In the genomic region with DNA sequence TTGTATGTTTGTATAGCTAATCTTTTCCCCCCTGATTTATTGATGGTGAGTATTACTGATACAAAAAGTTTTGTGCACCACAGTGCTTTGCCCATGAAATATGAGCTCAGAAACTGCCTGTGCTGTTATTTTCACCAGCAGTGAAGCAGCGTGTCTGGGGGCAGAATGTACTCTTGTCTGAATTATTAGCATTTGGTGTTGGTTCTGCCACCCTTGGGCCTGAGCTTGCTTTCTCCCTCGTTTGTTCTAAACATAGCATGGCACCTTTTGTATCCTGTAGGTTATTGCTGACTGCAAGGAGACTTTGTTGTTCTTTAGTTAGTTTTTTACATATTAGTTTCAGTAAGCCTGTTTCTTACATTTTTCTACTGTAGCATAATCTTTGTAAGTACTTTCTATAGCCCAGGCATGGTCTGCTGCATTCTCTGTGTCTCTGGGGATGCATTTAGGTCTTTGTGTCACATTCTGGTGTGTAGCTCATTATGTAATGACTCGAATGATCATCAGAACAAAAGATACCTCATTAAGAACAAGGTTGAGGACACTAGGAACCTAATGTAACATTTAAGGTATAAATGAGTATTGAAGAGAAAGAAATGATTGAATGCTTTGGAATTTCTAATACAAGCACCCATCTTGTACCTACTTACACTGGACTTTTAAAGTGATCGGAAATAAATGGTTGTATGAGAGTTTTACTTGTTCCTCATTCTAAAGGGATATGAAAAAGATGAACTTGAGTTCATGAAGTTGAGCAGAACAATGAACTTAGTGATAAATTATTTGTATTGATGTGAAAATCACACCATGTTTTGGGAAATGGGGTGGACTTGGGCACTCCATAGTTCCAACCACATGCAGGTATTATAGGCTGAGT, we compare ENCODE assay signal across 1 cellular context.
TF ChIP-seq lines count a peak whose summit lies in the region.

No MANE protein-coding gene starts in this region.

TF ChIP-seq in GM12878, 131 proteins besides CTCF, POLR2A, EP300 and RAD21:
- TF ChIP-seq SPI1 (IDR thresholded peaks at IDR 0.05; ENCODE audit: borderline replicate concordance, insufficient read depth, low read depth, low read length) (peak; percentile 14; the same call in 1 of the 2 replicates), BHLHE40 (IDR thresholded peaks at IDR 0.05; ENCODE audit: borderline replicate concordance in 1 of 2, low read depth in 2 of 2, low read length in 1 of 2) (peak in 1 of 2 experiments; percentile 29; a peak in 1 of 4 replicates), BRCA1 (IDR thresholded peaks at IDR 0.05; ENCODE audit: low read depth, low read length) (no peak), CHD2 (IDR thresholded peaks at IDR 0.05; ENCODE audit: borderline replicate concordance, low read depth, low read length) (peak; percentile 20; the same call in 1 of the 2 replicates), MTA2 (IDR thresholded peaks at IDR 0.05; ENCODE audit: low read depth) (peak; percentile 91), ATF7 (IDR thresholded peaks at IDR 0.05; ENCODE audit: low read depth) (peak; percentile 74), DPF2 (IDR thresholded peaks at IDR 0.05) (0 out of 2 replicates have a peak, but pooled peaks have one; percentile 26), PAX5 (IDR thresholded peaks at IDR 0.05; ENCODE audit: borderline replicate concordance, low read depth, low read length) (peak; percentile 91), NR2F1 (conservative IDR thresholded peaks at IDR 0.05) (peak; percentile 56; the same call in 1 of the 2 replicates), ASH2L (IDR thresholded peaks at IDR 0.05; ENCODE audit: borderline replicate concordance, low read depth) (no peak), ZNF217 (IDR thresholded peaks at IDR 0.05) (peak; percentile 42; the same call in 1 of the 2 replicates), RUNX3 (IDR thresholded peaks at IDR 0.05; ENCODE audit: low read length) (no peak), MEF2B (IDR thresholded peaks at IDR 0.05; ENCODE audit: partially characterized antibody, poor library complexity, severe bottlenecking) (peak; percentile 93)
TF ChIP-seq in GM12878: peak in this region for 10.
